ENCODE assay signal across 8 cellular contexts in genomic region chr20:2688041-2688591, GRCh38. TPM values are rescaled to one million over a fixed set of nuclear protein-coding genes. Genes with fewer than 3 reads are reported as not detected.
DNase-seq lines count a peak whose midpoint lies in the region; ATAC-seq, FAIRE-seq and TF ChIP-seq lines count a peak whose summit lies in the region.

No MANE protein-coding gene starts in this region.

- no peaks in the 10 kb centered on the region for H3K4me1 ChIP-seq in BE2C
- peaks cover 3% of the 10 kb centered on the region; the same call in 1 of the 2 replicates for H3K4me1 ChIP-seq in iPS-20b (ENCODE audit: insufficient read depth, low read length)

- CTCF ChIA-PET in T-cell (lab: Charles Lee) = interaction anchor here (0.5 to 2.6 kb wide), 8 partner anchors 53 to 313 kb away, joined by 3 to 19 read pairs (median 4); no protein-coding TSS in a partner anchor

- H3K27me3 ChIP-seq in BE2C (peaks cover 6% of the 10 kb centered on the region), iPS-20b (ENCODE audit: insufficient read depth, low read length) (peaks cover 75% of the 10 kb centered on the region)

- FAIRE-seq in RCC 7860 (lab: Jason Lieb, UNC) = no peak

- H3K27me3 Mint-ChIP-seq in HFFc6 (ENCODE audit: insufficient read depth) (peaks cover 33% of the 10 kb centered on the region), T-cell (peaks cover 8 to 23% of the 10 kb centered on the region in 2 donors)
- H3K27me3 Mint-ChIP-seq in activated naive CD8-positive, alpha-beta T cell treated with anti-CD3 and anti-CD28 coated beads, Interleukin-2, amount 10 ng/mL, durations not matched to agents 7 days and 5 days = peaks cover 42% of the 10 kb centered on the region

- peak; percentile 61 for DNase-seq in BE2C
- DNase-seq in HFFc6 = no peak
- DNase-seq in T-cell = peak; percentile 64 to 88 (median 80)
- peak; percentile 90 for DNase-seq in activated naive CD8-positive, alpha-beta T cell treated with anti-CD3 and anti-CD28 coated beads, Interleukin-2, amount 10 ng/mL, durations not matched to agents 7 days and 5 days
- DNase-seq in stimulated activated CD4-positive, alpha-beta T cell treated with anti-CD3 and anti-CD28 coated beads, Interleukin-1b, Interleukin-23, amount 100 ng/mL, for 48 hours = peak; percentile 80
- no peak for DNase-seq in NCI-H146 (lab: John Stamatoyannopoulos, UW)
- no peak for DNase-seq in RCC 7860 (ENCODE audit: low spot score)

- H3K9me3 ChIP-seq in BE2C = no peaks in the 10 kb centered on the region
- no peaks in the 10 kb centered on the region for H3K9me3 ChIP-seq in iPS-20b (ENCODE audit: insufficient read depth, low read depth, low read length)

- POLR2A ChIA-PET in T-cell (lab: Charles Lee) = interaction anchor here in 1 of 2 donors (0.6 kb wide), 1 partner anchor 53 kb away, joined by 3 read pairs; no protein-coding TSS in a partner anchor
- POLR2A ChIA-PET in activated naive CD8-positive, alpha-beta T cell treated with anti-CD3 and anti-CD28 coated beads, Interleukin-2, amount 10 ng/mL, durations not matched to agents 7 days and 5 days (lab: Charles Lee) = interaction anchor here (0.7 to 2.0 kb wide), 5 partner anchors 19 to 64 kb away, joined by 3 to 8 read pairs (median 5); partner anchors contain the start of gene NOP56

- no peak overlapping the region for H3K9ac ChIP-seq in iPS-20b (ENCODE audit: low read depth, low read length)

- H3K9me3 Mint-ChIP-seq in HFFc6 (no peaks in the 10 kb centered on the region), T-cell (no peaks in the 10 kb centered on the region)
- no peaks in the 10 kb centered on the region for H3K9me3 Mint-ChIP-seq in activated naive CD8-positive, alpha-beta T cell treated with anti-CD3 and anti-CD28 coated beads, Interleukin-2, amount 10 ng/mL, durations not matched to agents 7 days and 5 days

- H3K4me1 Mint-ChIP-seq in HFFc6 (ENCODE audit: low read depth) (peaks cover 8% of the 10 kb centered on the region), T-cell (peaks cover 23 to 30% (median 29%) of the 10 kb centered on the region in 3 donors)
- H3K4me1 Mint-ChIP-seq in activated naive CD8-positive, alpha-beta T cell treated with anti-CD3 and anti-CD28 coated beads, Interleukin-2, amount 10 ng/mL, durations not matched to agents 7 days and 5 days = peaks cover 31% of the 10 kb centered on the region

- TF ChIP-seq CTCF in BE2C (IDR thresholded peaks at IDR 0.05; ENCODE audit: low read depth, low read length) (peak; percentile 70), HFFc6 (IDR thresholded peaks at IDR 0.05) (peak; percentile 78)

- H3K4me3 ChIP-seq in BE2C (ENCODE audit: low read depth, low read length) = no peak overlapping the region
- peak overlapping the region; percentile 53 for H3K4me3 ChIP-seq in iPS-20b (ENCODE audit: low read length)

- H3K36me3 ChIP-seq in BE2C (no peaks in the 10 kb centered on the region), iPS-20b (ENCODE audit: insufficient read depth, low read depth, low read length) (no peaks in the 10 kb centered on the region)

- peak; percentile 77 to 87 (median 80) for ATAC-seq in T-cell (replicated peaks in 1 of 4)
- ATAC-seq in activated naive CD8-positive, alpha-beta T cell treated with anti-CD3 and anti-CD28 coated beads, Interleukin-2, amount 10 ng/mL, durations not matched to agents 7 days and 5 days (ENCODE audit: low read depth) = peak; percentile 84

- H3K27ac Mint-ChIP-seq in HFFc6 (no peak overlapping the region), T-cell (peak overlapping the region; percentile 39 to 66)
- peak overlapping the region; percentile 57 for H3K27ac Mint-ChIP-seq in activated naive CD8-positive, alpha-beta T cell treated with anti-CD3 and anti-CD28 coated beads, Interleukin-2, amount 10 ng/mL, durations not matched to agents 7 days and 5 days

- H3K36me3 Mint-ChIP-seq in HFFc6 (ENCODE audit: low read depth) (peaks cover 5% of the 10 kb centered on the region), T-cell (no peaks in the 10 kb centered on the region)
- no peaks in the 10 kb centered on the region for H3K36me3 Mint-ChIP-seq in activated naive CD8-positive, alpha-beta T cell treated with anti-CD3 and anti-CD28 coated beads, Interleukin-2, amount 10 ng/mL, durations not matched to agents 7 days and 5 days

- no peak overlapping the region for H3K4me3 Mint-ChIP-seq in HFFc6
- peak overlapping the region in 2 of 3 donors; percentile 17 to 32 for H3K4me3 Mint-ChIP-seq in T-cell
- H3K4me3 Mint-ChIP-seq in activated naive CD8-positive, alpha-beta T cell treated with anti-CD3 and anti-CD28 coated beads, Interleukin-2, amount 10 ng/mL, durations not matched to agents 7 days and 5 days = peak overlapping the region; percentile 66

- H3K27ac ChIP-seq in iPS-20b (ENCODE audit: low read length) = no peak overlapping the region

RNA-seq across cellular contexts. Expression of gene EBF4, which starts 4.5 kb away (rescaled TPM):
- 1.7 TPM for polyA plus RNA-seq in BE2C (2012; ENCODE audit: insufficient read depth, insufficient read length, low read depth)
- under 1 TPM in 3 of 6 experiments, not detected in 3; 0.14 to 0.48 (median 0.46) TPM for total RNA-seq in HFFc6 (2021; fragmentation: NEBNext Ultra II Directional; extraction: Animal tissue kit (Norgen Biotek cat#: 25700))
- total RNA-seq in T-cell = 10 to 100 TPM in 1 of 5 donors, 1 to 10 TPM in 4; 4.2 to 10.5 (median 6.8) TPM
- total RNA-seq in activated naive CD8-positive, alpha-beta T cell treated with anti-CD3 and anti-CD28 coated beads, Interleukin-2, amount 10 ng/mL, durations not matched to agents 7 days and 5 days = 1 to 10 TPM in 1 of 2 experiments, under 1 TPM in 1; 0.99 to 2.4 TPM

RNA-seq across cellular contexts. Expression of gene IDH3B, which starts 24.1 kb away (rescaled TPM):
- 151 TPM for polyA plus RNA-seq in BE2C (2012; ENCODE audit: insufficient read depth, insufficient read length, low read depth)
- 10 to 100 TPM; 63.1 to 87.8 (median 79.8) TPM for total RNA-seq in HFFc6 (2021; fragmentation: NEBNext Ultra II Directional; extraction: Animal tissue kit (Norgen Biotek cat#: 25700))
- 100 to 1,000 TPM; 101 to 147 (median 117) TPM for total RNA-seq in T-cell
- 10 to 100 TPM; 95.8 to 96.7 TPM for total RNA-seq in activated naive CD8-positive, alpha-beta T cell treated with anti-CD3 and anti-CD28 coated beads, Interleukin-2, amount 10 ng/mL, durations not matched to agents 7 days and 5 days

RNA-seq across cellular contexts. Expression of gene NOP56, which starts 35.7 kb away (rescaled TPM):
- polyA plus RNA-seq in BE2C (2012; ENCODE audit: insufficient read depth, insufficient read length, low read depth) = 325 TPM
- 100 to 1,000 TPM; 151 to 222 (median 165) TPM for total RNA-seq in HFFc6 (2021; fragmentation: NEBNext Ultra II Directional; extraction: Animal tissue kit (Norgen Biotek cat#: 25700))
- 100 to 1,000 TPM; 243 to 279 (median 270) TPM for total RNA-seq in T-cell
- total RNA-seq in activated naive CD8-positive, alpha-beta T cell treated with anti-CD3 and anti-CD28 coated beads, Interleukin-2, amount 10 ng/mL, durations not matched to agents 7 days and 5 days = 100 to 1,000 TPM; 322 to 330 TPM

Comparison
In these comparisons a context has a peak if more than half of its experiments do, and no peak if none do; other contexts are left out.
1. DNase-seq: peak in BE2C (single experiment), T-cell (34 of 34), activated naive CD8-positive, alpha-beta T cell treated with anti-CD3 and anti-CD28 coated beads, Interleukin-2, amount 10 ng/mL, durations not matched to agents 7 days and 5 days (single experiment) and stimulated activated CD4-positive, alpha-beta T cell treated with anti-CD3 and anti-CD28 coated beads, Interleukin-1b, Interleukin-23, amount 100 ng/mL, for 48 hours (single experiment); none in HFFc6 (single experiment), NCI-H146 (single experiment) and RCC 7860 (single experiment).